Comparison of ENCODE assay signal across 10 cellular contexts in genomic region chr7:73707045-73707631, GRCh38. TPM values are rescaled to one million over a fixed set of nuclear protein-coding genes. Genes with fewer than 3 reads are reported as not detected.
DNase-seq lines count a peak whose midpoint lies in the region; ATAC-seq, FAIRE-seq and TF ChIP-seq lines count a peak whose summit lies in the region.
"Had no signal": no experiment of that assay in that cellular context is flagged by ENCODE, and none has a peak within 500 bp of the region (broad histone marks: within the 10 kb centered on the region; RNA-seq: fewer than 3 reads in every experiment).

No MANE protein-coding gene starts in this region.

- H2AFZ ChIP-seq in K562 (ENCODE audit: low read depth, low read length) (no peak overlapping the region), trophoblast cell (ENCODE audit: insufficient read depth, low read length, poor library complexity) (no peak overlapping the region)

- H3K4me3 ChIP-seq in K562: no peak overlapping the region
- H3K4me3 ChIP-seq in trophoblast cell (ENCODE audit: low read depth, low read length): no peak overlapping the region

- H3K36me3 ChIP-seq in K562 (ENCODE audit: control insufficient read depth, insufficient read depth, low read length): peaks cover 15% of the 10 kb centered on the region; the same call in 2 of the 3 replicates
- peaks cover 9 to 13% of the 10 kb centered on the region in 2 experiments for H3K36me3 ChIP-seq in trophoblast cell (ENCODE audit: control insufficient read depth in 1 of 2, insufficient read depth in 2 of 2, low read length in 2 of 2)

- ATAC-seq in K562 (no peak), GM18502 (IDR thresholded peaks at IDR 0.05; ENCODE audit: poor library complexity, unreplicated experiment) (no peak)

- H2BK5ac ChIP-seq in trophoblast cell (ENCODE audit: low read depth, low read length, poor library complexity): no peak overlapping the region

- H3K79me2 ChIP-seq in K562 (ENCODE audit: control insufficient read depth, insufficient read depth, low read length) (no peaks in the 10 kb centered on the region), trophoblast cell (ENCODE audit: control insufficient read depth, insufficient read depth, low read length, poor library complexity) (no peaks in the 10 kb centered on the region)

- 87% methylated on average over 15 of the region's 15 CpGs for WGBS in K562 (ENCODE audit: insufficient coverage, low coverage, missing lambda C conversion rate)
- no CpG with 5 or more reads among the region's 15 CpGs for WGBS in trophoblast cell (ENCODE audit: extremely low coverage, insufficient coverage, insufficient read length)

- H3K27me3 ChIP-seq in K562 (ENCODE audit: control insufficient read depth in 2 of 2, insufficient read depth in 2 of 2, low read length in 2 of 2): no peaks in the 10 kb centered on the region; a peak in 1 of 5 replicates
- H3K27me3 ChIP-seq in trophoblast cell (ENCODE audit: insufficient read depth, low read length): no peaks in the 10 kb centered on the region

- peak overlapping the region in 1 of 2 experiments; percentile 72; a peak in 2 of 4 replicates for H3K9ac ChIP-seq in K562 (ENCODE audit: insufficient read depth in 1 of 2, low read depth in 2 of 2, low read length in 2 of 2)
- H3K9ac ChIP-seq in trophoblast cell (ENCODE audit: low read length): no peak overlapping the region

- no peak for TF ChIP-seq POLR2A in K562 (conservative IDR thresholded peaks at IDR 0.05)

- FAIRE-seq in K562 (lab: Jason Lieb, UNC): no peak

- H3K9me3 ChIP-seq in K562 (replicated peaks; ENCODE audit: control insufficient read depth, insufficient read depth, low read depth, low read length): no peaks in the 10 kb centered on the region
- peaks cover 1% of the 10 kb centered on the region for H3K9me3 ChIP-seq in trophoblast cell (ENCODE audit: insufficient read depth, low read depth, low read length)

- CTCF ChIA-PET in K562 (lab: Yijun Ruan, JAX; ENCODE audit: low intra/inter-chr PET ratio): no interaction called here

- no peak overlapping the region for H2AK5ac ChIP-seq in trophoblast cell (ENCODE audit: low read length)

- no peak for TF ChIP-seq RAD21 in K562 (CRISPR knock-in tag; conservative IDR thresholded peaks at IDR 0.05 in 1 of 2, IDR thresholded peaks at IDR 0.05 in 1 of 2)

- no TSS peak for BruUV-seq in K562 (replicated peaks; lab: Mats Ljungman, UMichigan)

- in situ Hi-C loops in G401 (cut with HindIII; ENCODE audit: low sequenced_read_pairs): no loop called here
- in situ Hi-C loops in K562 (cut with MboI): no loop called here
- in situ Hi-C loops in GM13977 (cut with MboI; ENCODE audit: low pct_unique_long_range_greater_than_20kb, low sequenced_read_pairs, unreplicated experiment): no loop called here

- H3K4me1 ChIP-seq in K562 (replicated peaks in 1 of 2; ENCODE audit: control insufficient read depth in 2 of 2, insufficient read depth in 2 of 2, low read length in 2 of 2): peaks cover 20 to 65% of the 10 kb centered on the region in 2 experiments; a peak in 4 of 5 replicates
- peaks cover 2% of the 10 kb centered on the region in 2 experiments for H3K4me1 ChIP-seq in trophoblast cell (ENCODE audit: control insufficient read depth in 1 of 2, insufficient read depth in 2 of 2, low read length in 2 of 2)

- no peak overlapping the region for H3K4ac ChIP-seq in trophoblast cell (ENCODE audit: low read depth, low read length)

- no peak overlapping the region for H3K18ac ChIP-seq in trophoblast cell (ENCODE audit: low read length)

- no peak overlapping the region for H2BK120ac ChIP-seq in trophoblast cell (ENCODE audit: insufficient read depth, low read length, poor library complexity)

- no peaks in the 10 kb centered on the region for H3K9me1 ChIP-seq in K562 (ENCODE audit: control insufficient read depth, insufficient read depth, low read length)

- H4K8ac ChIP-seq in trophoblast cell (ENCODE audit: low read depth, low read length): no peak overlapping the region

- intact Hi-C loops in K562 (cut with micrococcal nuclease): no loop called here

- no peak overlapping the region for H3K23ac ChIP-seq in trophoblast cell (ENCODE audit: low read length)

- H3K27ac ChIP-seq in K562 (ENCODE audit: extremely low read depth, low read depth, low read length) (peak overlapping the region; percentile 47; the same call in 1 of the 3 replicates), trophoblast cell (ENCODE audit: low read depth, low read length) (no peak overlapping the region)

- H3K14ac ChIP-seq in trophoblast cell (ENCODE audit: low read length): no peak overlapping the region

- H3K4me2 ChIP-seq in K562 (ENCODE audit: insufficient read depth, low read length) (no peak overlapping the region), trophoblast cell (ENCODE audit: low read length) (no peak overlapping the region)

- TF ChIP-seq EP300 in K562 (IDR thresholded peaks at IDR 0.05; ENCODE audit: low read length): no peak

- POLR2A ChIA-PET in K562 (lab: Yijun Ruan, JAX): interaction anchor here (3.3 kb wide), 1 partner anchor 9 kb away, joined by 16 read pairs; no protein-coding TSS in a partner anchor

- no peaks in the 10 kb centered on the region for H3K79me1 ChIP-seq in trophoblast cell (ENCODE audit: low read length)

- DNase-seq in G401 (ENCODE audit: low spot score): peak; percentile 21
- peak; percentile 93 for DNase-seq in NCI-H2196 (lab: John Stamatoyannopoulos, UW; ENCODE audit: unreplicated experiment)
- DNase-seq in K562 (ENCODE audit: extremely low read depth in 1 of 4, low spot score in 3 of 4): no peak
- DNase-seq in pons (ENCODE audit: low spot score): peak; percentile 10
- DNase-seq in trophoblast cell: no peak
- no peak for DNase-seq in stimulated activated CD4-positive, alpha-beta T cell treated with anti-CD3 and anti-CD28 coated beads, Interleukin-4, amount 100 ng/mL, for 1 hour
- no peak for DNase-seq in GM13977 (ENCODE audit: low spot score)
- DNase-seq: cerebellar nuclear complex, OCI-M1 had no signal

- H4K91ac ChIP-seq in trophoblast cell (ENCODE audit: low read depth, low read length): no peak overlapping the region

- H2BK12ac ChIP-seq in trophoblast cell (ENCODE audit: low read length): no peak overlapping the region

- peaks cover 33% of the 10 kb centered on the region for H4K20me1 ChIP-seq in K562 (replicated peaks; ENCODE audit: control insufficient read depth, insufficient read depth, low read length)

- no peak for TF ChIP-seq CTCF in K562 (IDR thresholded peaks at IDR 0.05 in 2 of 3, conservative IDR thresholded peaks at IDR 0.05 in 1 of 3; ENCODE audit: insufficient read depth in 2 of 3, low read depth in 1 of 3, low read length in 3 of 3)
- TF ChIP-seq CTCF in GM13977 (IDR thresholded peaks at IDR 0.05; ENCODE audit: extremely low read depth, insufficient read depth, missing control alignments): no peak

- no peak overlapping the region for H4K12ac ChIP-seq in trophoblast cell (ENCODE audit: low read depth, low read length)

RNA-seq across cellular contexts. Expression of gene STX1A, which starts 12.3 kb away (rescaled TPM):
- 2.5 and 6.5 TPM in 2 replicates for total RNA-seq in G401 (2014; rRNA removed; shearing (Covaris generic))
- total RNA-seq in K562 (2011; cell fraction: chromatin; rRNA removed; ENCODE audit: low replicate concordance): 30.3 and 77.9 TPM in 2 replicates
- 38.9 and 39.9 TPM in 2 replicates for total RNA-seq in K562 (2011; cell fraction: nucleolus; rRNA removed)
- 23.4 and 25.5 TPM in 2 replicates for total RNA-seq in K562 (2011; cell fraction: nucleoplasm; rRNA removed)
- total RNA-seq in K562 (2014; rRNA removed): 9.1 and 9.9 TPM in 2 replicates
- total RNA-seq in K562 (2014; rRNA removed; fragmentation: Illumina TruSeq; extraction: Trizol): 2.3 and 3.9 TPM in 2 replicates
- total RNA-seq in K562 (2015; rRNA removed; fragmentation: Illumina TruSeq; extraction: Trizol): 6.3 and 9.6 TPM in 2 replicates
- 8.0 and 8.9 TPM in 2 replicates for total RNA-seq in K562 (2021)
- 6.7 and 7.5 TPM in 2 replicates for polyA plus RNA-seq in K562 (2011; rRNA removed)
- polyA plus RNA-seq in K562 (2011; cell fraction: cytosol; rRNA removed): 5.7 and 9.2 TPM in 2 replicates
- polyA plus RNA-seq in K562 (2011; cell fraction: nucleus; rRNA removed): 47.5 and 68.0 TPM in 2 replicates
- 7.2 and 8.0 TPM in 2 replicates for polyA plus RNA-seq in K562 (2012)
- polyA plus RNA-seq in K562 (2014; fragmentation: Illumina TruSeq; extraction: Trizol): 6.1 and 9.9 TPM in 2 replicates
- polyA plus RNA-seq in K562 (2014; fragmentation: Nextera tagmentation; extraction: Ambion mirVana): under 1 TPM; 0.04 to 0.15 TPM
- polyA plus RNA-seq in K562 (2014; rRNA removed): 11.7 and 15.1 TPM in 2 replicates
- 14.4 and 26.2 TPM in 2 replicates for polyA minus RNA-seq in K562 (2011; rRNA and poly(A)+ RNA removed)
- polyA minus RNA-seq in K562 (2011; cell fraction: cytosol; rRNA and poly(A)+ RNA removed): 6.7 and 8.3 TPM in 2 replicates
- polyA minus RNA-seq in K562 (2011; cell fraction: nucleus; rRNA and poly(A)+ RNA removed): 9.0 and 13.7 TPM in 2 replicates
- 6.4 and 6.6 TPM in 2 replicates for polyA plus RNA-seq in trophoblast cell (2013)

RNA-seq across cellular contexts. Expression of gene BUD23, which starts 23.7 kb away (rescaled TPM):
- 203 and 204 TPM in 2 replicates for total RNA-seq in G401 (2014; rRNA removed; shearing (Covaris generic))
- 117 and 181 TPM in 2 replicates for total RNA-seq in K562 (2011; cell fraction: chromatin; rRNA removed; ENCODE audit: low replicate concordance)
- 113 TPM in 2 replicates for total RNA-seq in K562 (2011; cell fraction: nucleolus; rRNA removed)
- 140 and 171 TPM in 2 replicates for total RNA-seq in K562 (2011; cell fraction: nucleoplasm; rRNA removed)
- total RNA-seq in K562 (2014; rRNA removed): 170 and 183 TPM in 2 replicates
- total RNA-seq in K562 (2014; rRNA removed; fragmentation: Illumina TruSeq; extraction: Trizol): 117 and 124 TPM in 2 replicates
- 123 and 128 TPM in 2 replicates for total RNA-seq in K562 (2015; rRNA removed; fragmentation: Illumina TruSeq; extraction: Trizol)
- 135 and 144 TPM in 2 replicates for total RNA-seq in K562 (2021)
- polyA plus RNA-seq in K562 (2011; rRNA removed): 115 and 168 TPM in 2 replicates
- polyA plus RNA-seq in K562 (2011; cell fraction: cytosol; rRNA removed): 171 and 217 TPM in 2 replicates
- 88.8 and 118 TPM in 2 replicates for polyA plus RNA-seq in K562 (2011; cell fraction: nucleus; rRNA removed)
- 99.9 and 166 TPM in 2 replicates for polyA plus RNA-seq in K562 (2012)
- polyA plus RNA-seq in K562 (2014; fragmentation: Illumina TruSeq; extraction: Trizol): 206 and 216 TPM in 2 replicates
- 100 to 1,000 TPM in 1 of 2 experiments, 10 to 100 TPM in 1; 79.5 to 150 TPM for polyA plus RNA-seq in K562 (2014; fragmentation: Nextera tagmentation; extraction: Ambion mirVana)
- 270 and 301 TPM in 2 replicates for polyA plus RNA-seq in K562 (2014; rRNA removed)
- 64.3 and 80.9 TPM in 2 replicates for polyA minus RNA-seq in K562 (2011; rRNA and poly(A)+ RNA removed)
- polyA minus RNA-seq in K562 (2011; cell fraction: cytosol; rRNA and poly(A)+ RNA removed): 39.0 and 45.1 TPM in 2 replicates
- polyA minus RNA-seq in K562 (2011; cell fraction: nucleus; rRNA and poly(A)+ RNA removed): 19.1 and 20.2 TPM in 2 replicates
- polyA plus RNA-seq in trophoblast cell (2013): 67.3 and 70.4 TPM in 2 replicates

RNA-seq across cellular contexts. Expression of gene DNAJC30, which starts 23.9 kb away (rescaled TPM):
- 12.4 and 19.6 TPM in 2 replicates for total RNA-seq in G401 (2014; rRNA removed; shearing (Covaris generic))
- 18.6 and 26.1 TPM in 2 replicates for total RNA-seq in K562 (2011; cell fraction: chromatin; rRNA removed; ENCODE audit: low replicate concordance)
- 21.3 and 26.5 TPM in 2 replicates for total RNA-seq in K562 (2011; cell fraction: nucleolus; rRNA removed)
- 23.2 and 25.1 TPM in 2 replicates for total RNA-seq in K562 (2011; cell fraction: nucleoplasm; rRNA removed)
- total RNA-seq in K562 (2014; rRNA removed) (6.9 and 8.6 TPM in 2 replicates), K562 (2014; rRNA removed; fragmentation: Illumina TruSeq; extraction: Trizol) (3.8 and 4.2 TPM in 2 replicates), K562 (2015; rRNA removed; fragmentation: Illumina TruSeq; extraction: Trizol) (4.4 and 4.6 TPM in 2 replicates), K562 (2021) (10.1 and 11.3 TPM in 2 replicates)
- polyA plus RNA-seq in K562 (2011; rRNA removed) (2.0 and 3.7 TPM in 2 replicates), K562 (2014; fragmentation: Illumina TruSeq; extraction: Trizol) (4.6 and 6.4 TPM in 2 replicates), K562 (2014; fragmentation: Nextera tagmentation; extraction: Ambion mirVana) (1 to 10 TPM; 1.1 to 1.4 TPM), K562 (2014; rRNA removed) (9.2 and 11.4 TPM in 2 replicates)
- 3.2 and 14.7 TPM in 2 replicates for polyA plus RNA-seq in K562 (2011; cell fraction: cytosol; rRNA removed)
- 4.0 and 7.2 TPM in 2 replicates for polyA plus RNA-seq in K562 (2011; cell fraction: nucleus; rRNA removed)
- polyA plus RNA-seq in K562 (2012): 5.5 and 7.0 TPM in 2 replicates
- polyA minus RNA-seq in K562 (2011; rRNA and poly(A)+ RNA removed): 5.5 and 7.9 TPM in 2 replicates
- 3.3 and 3.4 TPM in 2 replicates for polyA minus RNA-seq in K562 (2011; cell fraction: cytosol; rRNA and poly(A)+ RNA removed)
- polyA minus RNA-seq in K562 (2011; cell fraction: nucleus; rRNA and poly(A)+ RNA removed): 8.8 and 10.3 TPM in 2 replicates
- 5.4 and 6.0 TPM in 2 replicates for polyA plus RNA-seq in trophoblast cell (2013)

RNA-seq across cellular contexts. Expression of gene ABHD11, which starts 31.5 kb away (rescaled TPM):
- total RNA-seq in G401 (2014; rRNA removed; shearing (Covaris generic)): 34.2 and 41.1 TPM in 2 replicates
- 36.5 and 95.8 TPM in 2 replicates for total RNA-seq in K562 (2011; cell fraction: chromatin; rRNA removed; ENCODE audit: low replicate concordance)
- total RNA-seq in K562 (2011; cell fraction: nucleolus; rRNA removed): 87.9 and 90.7 TPM in 2 replicates
- total RNA-seq in K562 (2011; cell fraction: nucleoplasm; rRNA removed): 50.6 and 64.7 TPM in 2 replicates
- total RNA-seq in K562 (2014; rRNA removed) (44.2 and 52.6 TPM in 2 replicates), K562 (2014; rRNA removed; fragmentation: Illumina TruSeq; extraction: Trizol) (11.7 and 13.2 TPM in 2 replicates), K562 (2015; rRNA removed; fragmentation: Illumina TruSeq; extraction: Trizol) (17.5 and 17.9 TPM in 2 replicates), K562 (2021) (32.6 and 37.3 TPM in 2 replicates)
- polyA plus RNA-seq in K562 (2011; rRNA removed) (18.4 and 18.9 TPM in 2 replicates), K562 (2014; fragmentation: Illumina TruSeq; extraction: Trizol) (25.5 and 26.3 TPM in 2 replicates), K562 (2014; fragmentation: Nextera tagmentation; extraction: Ambion mirVana) (1 to 10 TPM; 7.7 to 8.6 TPM), K562 (2014; rRNA removed) (40.7 and 41.7 TPM in 2 replicates)
- polyA plus RNA-seq in K562 (2011; cell fraction: cytosol; rRNA removed): 22.5 and 50.4 TPM in 2 replicates
- 22.8 and 51.7 TPM in 2 replicates for polyA plus RNA-seq in K562 (2011; cell fraction: nucleus; rRNA removed)
- polyA plus RNA-seq in K562 (2012): 24.2 and 35.9 TPM in 2 replicates
- 5.8 and 10.2 TPM in 2 replicates for polyA minus RNA-seq in K562 (2011; rRNA and poly(A)+ RNA removed)
- polyA minus RNA-seq in K562 (2011; cell fraction: cytosol; rRNA and poly(A)+ RNA removed): 7.9 and 9.4 TPM in 2 replicates
- polyA minus RNA-seq in K562 (2011; cell fraction: nucleus; rRNA and poly(A)+ RNA removed): 33.2 and 40.7 TPM in 2 replicates
- 21.8 and 23.2 TPM in 2 replicates for polyA plus RNA-seq in trophoblast cell (2013)

RNA-seq across cellular contexts. Expression of gene VPS37D, which starts 39.5 kb away (rescaled TPM):
- total RNA-seq in G401 (2014; rRNA removed; shearing (Covaris generic)): 8.3 and 9.8 TPM in 2 replicates
- total RNA-seq in K562 (2011; cell fraction: chromatin; rRNA removed; ENCODE audit: low replicate concordance): 1.3 TPM in 1 of 2 replicates, not detected in the other
- 0.83 and 1.3 TPM in 2 replicates for total RNA-seq in K562 (2011; cell fraction: nucleolus; rRNA removed)
- 0.76 and 0.88 TPM in 2 replicates for total RNA-seq in K562 (2011; cell fraction: nucleoplasm; rRNA removed)
- total RNA-seq in K562 (2014; rRNA removed): 2.3 and 2.5 TPM in 2 replicates
- total RNA-seq in K562 (2014; rRNA removed; fragmentation: Illumina TruSeq; extraction: Trizol): 0.26 TPM in 1 of 2 replicates, not detected in the other
- total RNA-seq in K562 (2015; rRNA removed; fragmentation: Illumina TruSeq; extraction: Trizol): 0.25 and 0.38 TPM in 2 replicates
- total RNA-seq in K562 (2021): 1.1 and 1.3 TPM in 2 replicates
- 0.84 and 1.6 TPM in 2 replicates for polyA plus RNA-seq in K562 (2011; rRNA removed)
- 1.8 and 2.7 TPM in 2 replicates for polyA plus RNA-seq in K562 (2011; cell fraction: cytosol; rRNA removed)
- 1.7 TPM in 2 replicates for polyA plus RNA-seq in K562 (2011; cell fraction: nucleus; rRNA removed)
- 0.70 and 2.2 TPM in 2 replicates for polyA plus RNA-seq in K562 (2012)
- polyA plus RNA-seq in K562 (2014; fragmentation: Illumina TruSeq; extraction: Trizol): 0.39 and 0.42 TPM in 2 replicates
- polyA plus RNA-seq in K562 (2014; fragmentation: Nextera tagmentation; extraction: Ambion mirVana): not detected
- polyA plus RNA-seq in K562 (2014; rRNA removed): 1.3 and 2.1 TPM in 2 replicates
- 0.32 TPM in 1 of 2 replicates, not detected in the other for polyA minus RNA-seq in K562 (2011; rRNA and poly(A)+ RNA removed)
- polyA minus RNA-seq in K562 (2011; cell fraction: cytosol; rRNA and poly(A)+ RNA removed): 1.2 and 1.9 TPM in 2 replicates
- polyA minus RNA-seq in K562 (2011; cell fraction: nucleus; rRNA and poly(A)+ RNA removed): 0.27 and 0.33 TPM in 2 replicates
- 0.60 and 0.69 TPM in 2 replicates for polyA plus RNA-seq in trophoblast cell (2013)

Comparison
In these comparisons a context has a peak if more than half of its experiments do, and no peak if none do; other contexts are left out.
1. DNase-seq: peak in G401 (single experiment), NCI-H2196 (single experiment) and pons (single experiment); none in K562 (0 of 4), trophoblast cell (0 of 2), stimulated activated CD4-positive, alpha-beta T cell treated with anti-CD3 and anti-CD28 coated beads, Interleukin-4, amount 100 ng/mL, for 1 hour (single experiment) and GM13977 (single experiment).